Comparison of ENCODE assay signal across 8 cellular contexts in genomic region chr17:60390881-60391418, GRCh38. TPM values are rescaled to one million over a fixed set of nuclear protein-coding genes. Genes with fewer than 3 reads are reported as not detected.
DNase-seq lines count a peak whose midpoint lies in the region; ATAC-seq lines count a peak whose summit lies in the region.

No MANE protein-coding gene starts in this region.

- H3K4me1 Mint-ChIP-seq in T-cell, result peaks cover 50 to 53% (median 52%) of the 10 kb centered on the region in 3 donors
- H3K4me1 Mint-ChIP-seq in stimulated activated effector memory CD8-positive, alpha-beta T cell treated with anti-CD3 and anti-CD28 coated beads, Interleukin-12 subunit alpha, Interleukin-12 subunit beta, amount 100 ng/mL, for 72 hours, result peaks cover 38% of the 10 kb centered on the region

- H3K27me3 Mint-ChIP-seq in T-cell, result no peaks in the 10 kb centered on the region

- ATAC-seq in T-cell (replicated peaks in 1 of 4) (no peak), left colon (no peak)
- ATAC-seq in stimulated activated effector memory CD8-positive, alpha-beta T cell treated with anti-CD3 and anti-CD28 coated beads, Interleukin-12 subunit alpha, Interleukin-12 subunit beta, amount 100 ng/mL, for 72 hours, result no peak

- H3K27ac Mint-ChIP-seq in T-cell, result peak overlapping the region; percentile 95 to 96
- peak overlapping the region; percentile 93 for H3K27ac Mint-ChIP-seq in stimulated activated effector memory CD8-positive, alpha-beta T cell treated with anti-CD3 and anti-CD28 coated beads, Interleukin-12 subunit alpha, Interleukin-12 subunit beta, amount 100 ng/mL, for 72 hours

- intact Hi-C loops in left colon (cut with DNase I, micrococcal nuclease), result no loop called here

- DNase-seq in COLO829 (ENCODE audit: low spot score) (peak; percentile 25), HT-29 (ENCODE audit: low spot score) (peak; percentile 59), T-cell (peak in 9 of 34 experiments; percentile 2 to 17 (median 10)), left colon (peak; percentile 34 to 35), 8988T (no peak), cortex of kidney (lab: John Stamatoyannopoulos, UW) (no peak)
- peak; percentile 12 for DNase-seq in central memory CD4-positive, alpha-beta T cell
- DNase-seq in stimulated activated effector memory CD8-positive, alpha-beta T cell treated with anti-CD3 and anti-CD28 coated beads, Interleukin-12 subunit alpha, Interleukin-12 subunit beta, amount 100 ng/mL, for 72 hours (ENCODE audit: low spot score in 2 of 2), result peak; percentile 9 to 62

- POLR2A ChIA-PET in T-cell (lab: Charles Lee), result interaction anchor here in 1 of 2 donors (0.6 kb wide), 2 partner anchors 13 to 257 kb away, joined by 3 to 9 read pairs; no protein-coding TSS in a partner anchor

- peak overlapping the region; percentile 91 to 95 (median 93) for H3K4me3 Mint-ChIP-seq in T-cell
- peak overlapping the region; percentile 94 for H3K4me3 Mint-ChIP-seq in stimulated activated effector memory CD8-positive, alpha-beta T cell treated with anti-CD3 and anti-CD28 coated beads, Interleukin-12 subunit alpha, Interleukin-12 subunit beta, amount 100 ng/mL, for 72 hours

- CTCF ChIA-PET in T-cell (lab: Charles Lee), result interaction anchor here in 1 of 2 donors (0.7 kb wide), 1 partner anchor 79 kb away, joined by 3 read pairs; no protein-coding TSS in a partner anchor

- H3K9me3 Mint-ChIP-seq in T-cell, result no peaks in the 10 kb centered on the region
- H3K9me3 Mint-ChIP-seq in stimulated activated effector memory CD8-positive, alpha-beta T cell treated with anti-CD3 and anti-CD28 coated beads, Interleukin-12 subunit alpha, Interleukin-12 subunit beta, amount 100 ng/mL, for 72 hours, result no peaks in the 10 kb centered on the region

- no peaks in the 10 kb centered on the region for H3K36me3 Mint-ChIP-seq in T-cell
- peaks cover 21% of the 10 kb centered on the region for H3K36me3 Mint-ChIP-seq in stimulated activated effector memory CD8-positive, alpha-beta T cell treated with anti-CD3 and anti-CD28 coated beads, Interleukin-12 subunit alpha, Interleukin-12 subunit beta, amount 100 ng/mL, for 72 hours

RNA-seq across cellular contexts. Expression of gene USP32, which starts 1.0 kb away (rescaled TPM):
- 19.9 and 24.6 TPM in 2 replicates for total RNA-seq in HT-29 (2014; rRNA removed; shearing (Covaris generic))
- total RNA-seq in T-cell (10 to 100 TPM; 30.0 to 34.5 (median 31.4) TPM), left colon (10 to 100 TPM; 37.4 to 48.9 TPM)

RNA-seq across cellular contexts. Expression of gene CHCT1, which starts 31.3 kb away (rescaled TPM):
- total RNA-seq in HT-29 (2014; rRNA removed; shearing (Covaris generic)), result not detected in 2 replicates
- total RNA-seq in T-cell (not detected), left colon (not detected)

Comparison
In these comparisons a context has a peak if more than half of its experiments do, and no peak if none do; other contexts are left out.
1. DNase-seq: peak in COLO829 (single experiment), HT-29 (single experiment), central memory CD4-positive, alpha-beta T cell (single experiment), left colon (2 of 2) and stimulated activated effector memory CD8-positive, alpha-beta T cell treated with anti-CD3 and anti-CD28 coated beads, Interleukin-12 subunit alpha, Interleukin-12 subunit beta, amount 100 ng/mL, for 72 hours (2 of 2); none in 8988T (single experiment) and cortex of kidney (single experiment).